Comparison of ENCODE assay signal across 12 cellular contexts in the genomic region with DNA sequence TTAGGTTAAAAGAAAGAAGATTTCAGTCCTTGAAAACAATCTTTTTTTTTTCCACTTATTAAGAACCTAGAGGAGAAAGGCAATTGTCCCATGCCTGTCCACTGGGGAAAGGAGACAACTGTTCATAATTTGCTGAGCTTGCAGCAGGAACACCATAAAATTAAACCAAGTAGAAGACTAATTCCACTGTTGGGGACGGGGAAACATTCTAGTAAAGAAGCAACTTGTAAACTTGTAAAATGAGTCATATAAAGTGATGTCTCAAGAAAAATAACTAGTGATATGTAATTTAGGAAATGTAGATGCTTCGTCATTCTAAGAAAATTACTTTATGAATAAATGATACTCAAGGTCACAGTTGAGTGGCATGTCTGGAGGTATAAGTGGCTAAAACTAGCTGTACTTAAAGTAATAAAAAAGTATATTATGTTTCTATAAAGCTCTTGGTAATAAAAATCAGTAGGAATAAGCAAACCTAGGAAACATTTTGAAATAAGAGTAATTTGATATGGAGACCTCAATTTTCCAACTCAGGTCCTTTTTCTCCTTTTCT.
"Had no signal": no experiment of that assay in that cellular context is flagged by ENCODE, and none has a peak within 500 bp of the region (broad histone marks: within the 10 kb centered on the region; RNA-seq: fewer than 3 reads in every experiment).

No MANE protein-coding gene starts in this region.

- H3K4me1 ChIP-seq: gastrocnemius medialis, thyroid gland, uterus had no signal

- H3K36me3 ChIP-seq: gastrocnemius medialis, thyroid gland, uterus had no signal

- ATAC-seq: gastrocnemius medialis had no signal

- FAIRE-seq: kidney, small intestine had no signal

- DNase-seq: activated CD4-positive, alpha-beta T cell treated with anti-CD3 and anti-CD28 coated beads for 48 hours; activated naive CD4-positive, alpha-beta T cell treated with Interleukin-2 at 50 U/mL for 16 hours; caudate nucleus; cortex of kidney; effector CD8-positive, alpha-beta T cell; gastrocnemius medialis; kidney; mesendoderm; posterior cingulate gyrus; small intestine; thyroid gland; uterus had no signal

- H3K27ac ChIP-seq: gastrocnemius medialis, thyroid gland had no signal

- H3K9me3 ChIP-seq: gastrocnemius medialis, thyroid gland, uterus had no signal

- H3K4me3 ChIP-seq: gastrocnemius medialis, thyroid gland, uterus had no signal

- H3K27me3 ChIP-seq: gastrocnemius medialis, thyroid gland, uterus had no signal
